ENCODE assay signal across 8 cellular contexts in the genomic region with DNA sequence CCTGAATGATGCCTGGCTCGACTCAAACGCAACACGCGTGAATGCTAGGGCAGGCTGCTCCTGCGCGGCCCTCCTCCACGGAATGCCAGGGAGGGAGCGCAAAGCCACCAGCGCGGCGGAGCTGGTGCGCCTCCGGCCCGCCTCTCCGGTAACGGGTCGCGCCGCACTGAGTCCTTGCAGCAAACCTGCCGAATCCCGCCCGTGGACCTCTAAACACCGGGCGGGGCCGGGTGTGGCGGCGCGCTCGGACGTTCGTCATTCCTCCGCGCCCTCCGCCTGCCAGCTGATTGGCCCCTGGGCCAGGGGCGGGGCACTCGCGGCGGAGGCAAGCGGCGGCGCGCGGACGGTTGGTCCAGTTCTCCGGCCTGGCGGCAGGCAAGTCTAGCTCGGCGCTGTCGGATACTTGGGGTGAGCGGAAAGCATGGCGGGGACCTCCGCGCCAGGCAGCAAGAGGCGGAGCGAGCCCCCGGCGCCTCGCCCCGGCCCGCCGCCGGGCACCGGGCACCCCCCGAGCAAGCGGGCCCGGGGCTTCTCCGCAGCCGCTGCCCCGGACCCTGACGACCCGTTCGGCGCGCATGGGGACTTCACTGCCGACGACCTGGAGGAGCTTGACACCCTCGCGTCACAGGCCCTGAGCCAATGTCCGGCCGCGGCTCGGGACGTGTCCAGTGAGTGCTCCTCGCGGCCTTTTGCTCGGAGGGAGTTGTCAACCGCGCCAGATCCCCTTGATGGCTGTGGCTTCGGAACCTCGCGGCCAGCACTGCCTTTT. TPM values are rescaled to one million over a fixed set of nuclear protein-coding genes. Genes with fewer than 3 reads are reported as not detected.
A peak's percentile ranks its signal among the peaks of the same experiment; 100 is the strongest.
DNase-seq lines count a peak whose midpoint lies in the region; ATAC-seq, FAIRE-seq and TF ChIP-seq lines count a peak whose summit lies in the region.

Gene ATRIP (plus strand): TSS at position 313 of the 769 bp plus-strand sequence. CDS start 109 bp downstream, at position 422.

- whole genome bisulfite sequencing in small intestine, 3 donors = 0 to 1% (median 1%) methylated on average over 68 to 91 of the region's 91 CpGs

- peaks cover 5 to 6% of the 10 kb centered on the region in 2 donors for H3K4me1 ChIP-seq in breast epithelium
- H3K4me1 ChIP-seq in small intestine (ENCODE audit: control insufficient read depth in 2 of 2, insufficient read depth in 1 of 2, low read depth in 1 of 2, low read length in 1 of 2) = peaks cover 2 to 5% of the 10 kb centered on the region in 2 donors

- DNase-seq in NCI-H524 (lab: John Stamatoyannopoulos, UW) = peak; percentile 52 to 75
- no peak for DNase-seq in NCI-H524 treated with DMSO at 0.1 percent for 48 hours (lab: John Stamatoyannopoulos, UW)
- DNase-seq in NCI-H2171 treated with DMSO at 0.1 percent for 48 hours (lab: John Stamatoyannopoulos, UW) = peak; percentile 44
- peak; percentile 92 for DNase-seq in WERI-Rb-1
- DNase-seq in breast epithelium (ENCODE audit: low spot score in 2 of 2) = peak; percentile 87 to 91
- peak; percentile 96 for DNase-seq in iPS-NIHi11 (ENCODE audit: low spot score)
- DNase-seq in small intestine = peak; percentile 89

- TF ChIP-seq POLR2A in breast epithelium (IDR thresholded peaks at IDR 0.05) = no peak

- peak; percentile 82 for ATAC-seq in HG03039 (IDR thresholded peaks at IDR 0.05; ENCODE audit: unreplicated experiment)

- H3K36me3 ChIP-seq in WERI-Rb-1 = peaks cover 36% of the 10 kb centered on the region
- H3K36me3 ChIP-seq in breast epithelium = no peaks in the 10 kb centered on the region
- H3K36me3 ChIP-seq in small intestine (ENCODE audit: control insufficient read depth in 2 of 2, insufficient read depth in 2 of 2, low read length in 2 of 2) = peaks cover 2 to 11% of the 10 kb centered on the region in 2 donors

- H3K27ac ChIP-seq in WERI-Rb-1 = peak within 1 kb of the TSS; percentile 75
- H3K27ac ChIP-seq in breast epithelium = peak within 1 kb of the TSS; percentile 92 to 94
- peak within 1 kb of the TSS; percentile 74 to 87 for H3K27ac ChIP-seq in small intestine (ENCODE audit: low read depth in 1 of 2, low read length in 1 of 2)

- H3K9me3 ChIP-seq in WERI-Rb-1 (ENCODE audit: severe bottlenecking) = no peaks in the 10 kb centered on the region
- no peaks in the 10 kb centered on the region for H3K9me3 ChIP-seq in breast epithelium
- no peaks in the 10 kb centered on the region for H3K9me3 ChIP-seq in small intestine (ENCODE audit: control insufficient read depth, low read depth)

- FAIRE-seq in small intestine (lab: Jason Lieb, UNC) = no peak

- H3K4me3 ChIP-seq in WERI-Rb-1 (ENCODE audit: low read depth, low read length) (peak within 1 kb of the TSS; percentile 82), breast epithelium (peak within 1 kb of the TSS; percentile 64 to 96 (median 91)), small intestine (ENCODE audit: low read depth in 1 of 2, low read length in 2 of 2) (peak within 1 kb of the TSS; percentile 64 to 68)

- H3K27me3 ChIP-seq in WERI-Rb-1 (ENCODE audit: insufficient read depth, low read depth, severe bottlenecking) = no peaks in the 10 kb centered on the region
- no peaks in the 10 kb centered on the region for H3K27me3 ChIP-seq in breast epithelium
- no peaks in the 10 kb centered on the region for H3K27me3 ChIP-seq in small intestine (ENCODE audit: control insufficient read depth in 2 of 2, insufficient read depth in 2 of 2, low read length in 2 of 2)

- intact Hi-C loops in breast epithelium (cut with DNase I; ENCODE audit: low total_unique reads) = no loop called here

- TF ChIP-seq CTCF in WERI-Rb-1 (IDR thresholded peaks at IDR 0.05; ENCODE audit: low read depth, low read length) = no peak
- peak in 1 of 3 donors; percentile 9 for TF ChIP-seq CTCF in breast epithelium (IDR thresholded peaks at IDR 0.05)

RNA-seq across cellular contexts. Expression of gene ATRIP, which starts in this region (rescaled TPM):
- 1 to 10 TPM; 8.2 to 8.6 (median 8.2) TPM for total RNA-seq in breast epithelium
- polyA plus RNA-seq in small intestine = 1 to 10 TPM; 1.1 to 4.8 (median 1.6) TPM
